ENCODE assay signal across 1 cellular context in genomic region chr19:17447704-17448189, GRCh38.
TF ChIP-seq lines count a peak whose summit lies in the region.

No MANE protein-coding gene starts in this region.

TF ChIP-seq in endothelial cell of umbilical vein, 7 proteins besides CTCF, POLR2A, EP300 and RAD21:
- TF ChIP-seq JUN (IDR thresholded peaks at IDR 0.05; ENCODE audit: borderline replicate concordance, insufficient read depth, insufficient read length, low read depth) (no peak), GATA2 (IDR thresholded peaks at IDR 0.05; ENCODE audit: insufficient read depth, insufficient read length, low read depth, low read length) (no peak), EZH2 (IDR thresholded peaks at IDR 0.05; ENCODE audit: borderline replicate concordance, low read depth, low read length, severe bottlenecking) (no peak), MYC (IDR thresholded peaks at IDR 0.05; ENCODE audit: low read depth, low read length) (no peak), MAX (IDR thresholded peaks at IDR 0.05; ENCODE audit: insufficient read depth, insufficient read length) (no peak), FOS (IDR thresholded peaks at IDR 0.05; ENCODE audit: borderline replicate concordance, insufficient read depth, low read length) (no peak), POLR2AphosphoS5 (IDR thresholded peaks at IDR 0.05; ENCODE audit: insufficient read depth, low read depth, low read length) (no peak)
